ENCODE assay signal across 12 cellular contexts in the genomic region with DNA sequence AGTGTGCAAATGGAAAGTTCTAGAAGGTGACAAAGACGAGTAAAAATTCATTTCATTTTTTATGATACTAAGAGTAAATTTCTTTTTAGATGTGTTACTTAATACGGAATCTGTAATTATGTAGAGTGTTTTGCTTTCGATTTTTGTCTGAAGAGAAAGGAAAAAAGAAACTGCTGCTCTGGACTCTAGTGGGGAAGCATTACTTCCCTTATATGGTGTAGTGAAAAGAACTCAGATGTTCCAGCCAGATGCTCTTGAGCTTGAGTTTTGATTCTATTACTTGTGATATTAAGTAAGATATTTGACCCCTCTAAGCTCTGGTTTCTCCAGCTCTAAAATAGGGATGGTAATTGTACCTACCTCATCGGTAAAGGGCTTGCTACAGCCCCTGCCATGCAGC. TPM values are rescaled to one million over a fixed set of nuclear protein-coding genes. Genes with fewer than 3 reads are reported as not detected.
DNase-seq lines count a peak whose midpoint lies in the region; ATAC-seq lines count a peak whose summit lies in the region.
"Had no signal": no experiment of that assay in that cellular context is flagged by ENCODE, and none has a peak within 500 bp of the region (broad histone marks: within the 10 kb centered on the region; RNA-seq: fewer than 3 reads in every experiment).

No MANE protein-coding gene starts in this region.

- intact Hi-C loops in cardiac septum (cut with DNase I): no loop called here

- peak overlapping the region; percentile 26 for H3K27ac Mint-ChIP-seq in activated CD4-positive, alpha-beta T cell treated with anti-CD3 and anti-CD28 coated beads, Interleukin-2, amount 10 ng/mL, durations not matched to agents 7 days and 5 days
- H3K27ac Mint-ChIP-seq: activated CD4-positive, alpha-beta memory T cell treated with anti-CD3 and anti-CD28 coated beads, Interleukin-2, amount 10 ng/mL, durations not matched to agents 7 days and 5 days had no signal

- POLR2A ChIA-PET in activated CD4-positive, alpha-beta T cell treated with anti-CD3 and anti-CD28 coated beads, Interleukin-2, amount 10 ng/mL, durations not matched to agents 7 days and 5 days (lab: Charles Lee): no interaction called here

- H3K4me1 Mint-ChIP-seq in activated CD4-positive, alpha-beta T cell treated with anti-CD3 and anti-CD28 coated beads, Interleukin-2, amount 10 ng/mL, durations not matched to agents 7 days and 5 days: peaks cover 21% of the 10 kb centered on the region

- CTCF ChIA-PET in activated CD4-positive, alpha-beta T cell treated with anti-CD3 and anti-CD28 coated beads, Interleukin-2, amount 10 ng/mL, durations not matched to agents 7 days and 5 days (lab: Charles Lee): interaction anchor here (0.6 kb wide), 1 partner anchor 731 kb away, joined by 3 read pairs; no protein-coding TSS in a partner anchor

- no peaks in the 10 kb centered on the region for H3K9me3 Mint-ChIP-seq in activated CD4-positive, alpha-beta T cell treated with anti-CD3 and anti-CD28 coated beads, Interleukin-2, amount 10 ng/mL, durations not matched to agents 7 days and 5 days
- H3K9me3 Mint-ChIP-seq: activated CD4-positive, alpha-beta memory T cell treated with anti-CD3 and anti-CD28 coated beads, Interleukin-2, amount 10 ng/mL, durations not matched to agents 7 days and 5 days had no signal

- H3K36me3 Mint-ChIP-seq in activated CD4-positive, alpha-beta T cell treated with anti-CD3 and anti-CD28 coated beads, Interleukin-2, amount 10 ng/mL, durations not matched to agents 7 days and 5 days (ENCODE audit: low read depth): no peaks in the 10 kb centered on the region

- peaks cover 2% of the 10 kb centered on the region for H3K27me3 Mint-ChIP-seq in activated CD4-positive, alpha-beta T cell treated with anti-CD3 and anti-CD28 coated beads, Interleukin-2, amount 10 ng/mL, durations not matched to agents 7 days and 5 days
- H3K27me3 Mint-ChIP-seq: activated CD4-positive, alpha-beta memory T cell treated with anti-CD3 and anti-CD28 coated beads, Interleukin-2, amount 10 ng/mL, durations not matched to agents 7 days and 5 days had no signal

- ATAC-seq in HG02840 (IDR thresholded peaks at IDR 0.05; ENCODE audit: low FRiP score, unreplicated experiment): peak; percentile 57

- no peak for DNase-seq in activated CD4-positive, alpha-beta T cell treated with anti-CD3 and anti-CD28 coated beads, Interleukin-2, amount 10 ng/mL, durations not matched to agents 7 days and 5 days
- DNase-seq in activated CD4-positive, alpha-beta T cell treated with anti-CD3 and anti-CD28 coated beads, Interleukin-2, amount 50 U/mL, for 4 hours: no peak
- DNase-seq in RPMI8226: peak; percentile 41
- DNase-seq in cardiac septum (ENCODE audit: low spot score): no peak
- DNase-seq in SHP77 (lab: John Stamatoyannopoulos, UW): no peak
- DNase-seq in NCI-H146 (lab: John Stamatoyannopoulos, UW): no peak
- no peak for DNase-seq in activated CD4-positive, alpha-beta T cell treated with anti-CD3 and anti-CD28 coated beads, Interleukin-2, amount 50 U/mL, for 1 hour
- DNase-seq: activated CD4-positive, alpha-beta memory T cell treated with anti-CD3 and anti-CD28 coated beads, Interleukin-2, amount 10 ng/mL, durations not matched to agents 7 days and 5 days; brain microvascular endothelial cell; glutamatergic neuron; trophoblast cell had no signal

- H3K4me3 Mint-ChIP-seq in activated CD4-positive, alpha-beta T cell treated with anti-CD3 and anti-CD28 coated beads, Interleukin-2, amount 10 ng/mL, durations not matched to agents 7 days and 5 days: no peak overlapping the region
- H3K4me3 Mint-ChIP-seq: activated CD4-positive, alpha-beta memory T cell treated with anti-CD3 and anti-CD28 coated beads, Interleukin-2, amount 10 ng/mL, durations not matched to agents 7 days and 5 days had no signal

RNA-seq across cellular contexts. Expression of gene GPR161, which starts 12.2 kb away (rescaled TPM):
- under 1 TPM; 0.10 to 0.17 TPM for total RNA-seq in activated CD4-positive, alpha-beta T cell treated with anti-CD3 and anti-CD28 coated beads, Interleukin-2, amount 10 ng/mL, durations not matched to agents 7 days and 5 days
- 3.0 TPM for total RNA-seq in cardiac septum

RNA-seq across cellular contexts. Expression of gene TIPRL, which starts 29.8 kb away (rescaled TPM):
- 10 to 100 TPM; 44.4 to 50.3 TPM for total RNA-seq in activated CD4-positive, alpha-beta T cell treated with anti-CD3 and anti-CD28 coated beads, Interleukin-2, amount 10 ng/mL, durations not matched to agents 7 days and 5 days
- 30.4 TPM for total RNA-seq in cardiac septum
